ENCODE assay signal across 1 cellular context in the genomic region with DNA sequence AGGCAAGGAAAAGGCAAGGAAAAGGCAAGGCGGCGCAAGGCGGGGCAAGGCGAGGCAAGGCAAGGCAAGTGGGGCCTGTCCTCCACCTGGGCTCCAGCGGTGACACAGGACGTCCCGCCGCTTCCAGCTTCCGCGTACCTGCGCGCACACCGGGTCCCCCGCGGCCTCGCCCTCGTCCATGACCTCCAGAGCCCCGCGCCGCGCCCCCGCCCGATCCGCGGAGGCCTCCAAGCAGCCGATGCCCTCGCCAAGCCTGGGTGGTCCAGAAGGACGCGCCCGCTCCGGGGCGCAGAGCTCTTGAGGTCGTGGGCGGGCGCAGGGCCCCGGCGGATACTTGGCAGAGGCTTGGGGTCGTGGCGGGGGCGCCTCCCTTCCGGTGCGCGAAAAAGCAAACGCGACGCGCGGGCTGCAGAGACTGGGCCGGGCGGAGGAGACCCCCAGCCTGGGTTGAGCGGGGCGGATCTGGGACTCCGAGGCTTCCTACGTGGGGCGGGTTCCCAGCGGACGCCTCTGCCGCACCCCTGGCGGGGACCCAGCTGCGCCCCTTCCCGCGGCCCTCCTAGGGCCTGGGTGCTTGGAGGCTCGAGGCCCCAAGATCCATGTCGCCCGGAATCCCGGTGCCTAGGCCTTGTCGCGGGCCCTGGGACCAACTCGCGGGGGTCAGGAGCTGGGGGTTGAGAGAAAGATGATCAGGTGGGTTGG.
TF ChIP-seq lines count a peak whose summit lies in the region.

No MANE protein-coding gene starts in this region.

TF ChIP-seq in IMR-90, 13 proteins besides CTCF, POLR2A, EP300 and RAD21:
- no peak for TF ChIP-seq RCOR1 (IDR thresholded peaks at IDR 0.05; ENCODE audit: insufficient replicate concordance, low read length)
- no peak for TF ChIP-seq MXI1 (IDR thresholded peaks at IDR 0.05; ENCODE audit: borderline replicate concordance, low read depth, low read length)
- TF ChIP-seq CHD1 (IDR thresholded peaks at IDR 0.05; ENCODE audit: low read depth, low read length) = no peak
- no peak for TF ChIP-seq FOS (IDR thresholded peaks at IDR 0.05; ENCODE audit: low read depth, low read length)
- TF ChIP-seq MAZ (IDR thresholded peaks at IDR 0.05; ENCODE audit: borderline replicate concordance, low read depth, low read length) = no peak
- no peak for TF ChIP-seq MAFK (IDR thresholded peaks at IDR 0.05; ENCODE audit: low read depth, low read length)
- no peak for TF ChIP-seq NFE2L2 (IDR thresholded peaks at IDR 0.05; ENCODE audit: low read depth, low read length)
- TF ChIP-seq, protein P1, sequence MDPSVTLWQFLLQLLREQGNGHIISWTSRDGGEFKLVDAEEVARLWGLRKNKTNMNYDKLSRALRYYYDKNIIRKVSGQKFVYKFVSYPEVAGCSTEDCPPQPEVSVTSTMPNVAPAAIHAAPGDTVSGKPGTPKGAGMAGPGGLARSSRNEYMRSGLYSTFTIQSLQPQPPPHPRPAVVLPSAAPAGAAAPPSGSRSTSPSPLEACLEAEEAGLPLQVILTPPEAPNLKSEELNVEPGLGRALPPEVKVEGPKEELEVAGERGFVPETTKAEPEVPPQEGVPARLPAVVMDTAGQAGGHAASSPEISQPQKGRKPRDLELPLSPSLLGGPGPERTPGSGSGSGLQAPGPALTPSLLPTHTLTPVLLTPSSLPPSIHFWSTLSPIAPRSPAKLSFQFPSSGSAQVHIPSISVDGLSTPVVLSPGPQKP (IDR thresholded peaks at IDR 0.05; ENCODE audit: borderline replicate concordance, low read depth, low read length) = no peak
